Comparison of ENCODE assay signal across 10 cellular contexts in genomic region chr6:45548657-45549515, GRCh38.
DNase-seq lines count a peak whose midpoint lies in the region; ATAC-seq and TF ChIP-seq lines count a peak whose summit lies in the region.
"Had no signal": no experiment of that assay in that cellular context is flagged by ENCODE, and none has a peak within 500 bp of the region (broad histone marks: within the 10 kb centered on the region; RNA-seq: fewer than 3 reads in every experiment).

No MANE protein-coding gene starts in this region.

- TF ChIP-seq POLR2A in testis (IDR thresholded peaks at IDR 0.05), result no peak

- H3K79me2 ChIP-seq in KMS-11 (ENCODE audit: insufficient read depth, low read depth), result peaks cover 29% of the 10 kb centered on the region; the same call in 1 of the 2 replicates

- H3K36me3 ChIP-seq in KMS-11 (ENCODE audit: insufficient read depth), result peaks cover 9% of the 10 kb centered on the region; the same call in 1 of the 2 replicates
- no peaks in the 10 kb centered on the region for H3K36me3 ChIP-seq in testis (ENCODE audit: low read depth, missing control alignments)

- H4K20me1 ChIP-seq in KMS-11 (ENCODE audit: insufficient read depth), result no peaks in the 10 kb centered on the region

- H3K27me3 ChIP-seq in KMS-11 (ENCODE audit: insufficient read depth, low read depth) (no peaks in the 10 kb centered on the region), testis (no peaks in the 10 kb centered on the region)

- H3K9me3 Mint-ChIP-seq in osteocyte (ENCODE audit: unreplicated experiment), result no peaks in the 10 kb centered on the region
- H3K9me3 Mint-ChIP-seq: activated T-cell treated with anti-CD3 and anti-CD28 coated beads, Interleukin-2, amount 50 U/mL, for 24 hours had no signal

- WGBS in testis, 2 donors, result 79 to 89% methylated on average over 7 of the region's 7 CpGs

- TF ChIP-seq CTCF in KMS-11 (conservative IDR thresholded peaks at IDR 0.05; ENCODE audit: low read depth, low read length) (no peak), osteocyte (IDR thresholded peaks at IDR 0.05) (no peak), testis (IDR thresholded peaks at IDR 0.05) (no peak)

- H2AFZ ChIP-seq in KMS-11 (ENCODE audit: low read depth), result no peak overlapping the region

- H3K4me1 ChIP-seq in KMS-11 (ENCODE audit: low read depth, poor library complexity, severe bottlenecking) (peaks cover 97% of the 10 kb centered on the region), testis (peaks cover 8% of the 10 kb centered on the region)

- no peaks in the 10 kb centered on the region for H3K9me3 ChIP-seq in testis

- H3K4me3 Mint-ChIP-seq in osteocyte (ENCODE audit: unreplicated experiment), result no peak overlapping the region
- H3K4me3 Mint-ChIP-seq: activated T-cell treated with anti-CD3 and anti-CD28 coated beads, Interleukin-2, amount 50 U/mL, for 24 hours had no signal

- intact Hi-C loops in testis (cut with DNase I; ENCODE audit: low total_unique reads), result no loop called here

- no peak overlapping the region for H3K4me3 ChIP-seq in KMS-11 (IDR thresholded peaks at IDR 0.05; ENCODE audit: insufficient read depth, low read depth, low read length)
- H3K4me3 ChIP-seq in testis, result no peak overlapping the region

- H3K27me3 Mint-ChIP-seq in osteocyte (ENCODE audit: unreplicated experiment), result no peaks in the 10 kb centered on the region
- H3K27me3 Mint-ChIP-seq: activated T-cell treated with anti-CD3 and anti-CD28 coated beads, Interleukin-2, amount 50 U/mL, for 24 hours had no signal

- H3K4me1 Mint-ChIP-seq in osteocyte (ENCODE audit: unreplicated experiment), result peaks cover 24% of the 10 kb centered on the region

- peak overlapping the region; percentile 26; the same call in 1 of the 2 replicates for H3K9ac ChIP-seq in KMS-11

- peak overlapping the region; percentile 70 for H3K4me2 ChIP-seq in KMS-11

- peak overlapping the region; percentile 67 for H3K27ac ChIP-seq in KMS-11
- H3K27ac ChIP-seq in testis, result no peak overlapping the region
- H3K27ac ChIP-seq: epithelial cell of prostate had no signal

- H3K36me3 Mint-ChIP-seq in osteocyte (ENCODE audit: unreplicated experiment), result peaks cover 19% of the 10 kb centered on the region

- peak; percentile 28 for DNase-seq in GM19240 (ENCODE audit: insufficient read length, low spot score)
- DNase-seq in osteocyte (ENCODE audit: extremely low spot score, unreplicated experiment), result no peak
- no peak for DNase-seq in stimulated activated CD4-positive, alpha-beta T cell treated with anti-CD3 and anti-CD28 coated beads, Interleukin-4, amount 100 ng/mL, for 24 hours
- no peak for DNase-seq in testis
- no peak for DNase-seq in activated CD4-positive, alpha-beta T cell treated with anti-CD3 and anti-CD28 coated beads for 4 hours
- DNase-seq: activated T-cell treated with anti-CD3 and anti-CD28 coated beads, Interleukin-2, amount 50 U/mL, for 24 hours; NK-92 treated with Interleukin-12 subunit alpha and Interleukin-12 subunit beta, amount 100 ng/mL, for 24 hours had no signal

- ATAC-seq in HG02623 (IDR thresholded peaks at IDR 0.05; ENCODE audit: unreplicated experiment), result peak; percentile 96

- peak overlapping the region; percentile 62 for H3K27ac Mint-ChIP-seq in osteocyte (ENCODE audit: unreplicated experiment)
- H3K27ac Mint-ChIP-seq: activated T-cell treated with anti-CD3 and anti-CD28 coated beads, Interleukin-2, amount 50 U/mL, for 24 hours had no signal
